In genomic region chr3:41221278-41221677, GRCh38 we compare ENCODE assay signal across 15 cellular contexts.
"Had no signal": no experiment of that assay in that cellular context is flagged by ENCODE, and none has a peak within 500 bp of the region (broad histone marks: within the 10 kb centered on the region; RNA-seq: fewer than 3 reads in every experiment).

No MANE protein-coding gene starts in this region.

- H3K27me3 ChIP-seq: gastroesophageal sphincter, sigmoid colon, suprapubic skin, upper lobe of left lung had no signal

- H3K9me3 Mint-ChIP-seq: activated CD4-positive, alpha-beta memory T cell treated with anti-CD3 and anti-CD28 coated beads for 36 hours; activated T-helper 2 cell treated with anti-CD3 and anti-CD28 coated beads, Interferon-gamma antibody, Interleukin-2, Interleukin-4, amounts not matched to agents 10 μg/mL and 5 μg/mL and 100 μg/mL, durations not matched to agents 14 hours and 24 hours and 36 hours; effector memory CD8-positive, alpha-beta T cell had no signal

- H3K27ac ChIP-seq: gastroesophageal sphincter, psoas muscle, sigmoid colon, suprapubic skin had no signal

- H3K9me3 ChIP-seq: gastroesophageal sphincter, psoas muscle, sigmoid colon, suprapubic skin, upper lobe of left lung had no signal

- H3K27me3 Mint-ChIP-seq: activated CD4-positive, alpha-beta memory T cell treated with anti-CD3 and anti-CD28 coated beads for 36 hours; effector memory CD8-positive, alpha-beta T cell had no signal

- H3K4me3 ChIP-seq: gastroesophageal sphincter, psoas muscle, sigmoid colon, suprapubic skin, upper lobe of left lung had no signal

- H3K4me3 Mint-ChIP-seq: activated CD4-positive, alpha-beta memory T cell treated with anti-CD3 and anti-CD28 coated beads for 36 hours had no signal

- ATAC-seq: effector memory CD8-positive, alpha-beta T cell; gastroesophageal sphincter; psoas muscle; stimulated activated naive CD8-positive, alpha-beta T cell treated with anti-CD3 and anti-CD28 coated beads, Interleukin-15, Interleukin-2, amounts not matched to agents 100 U/mL and 50 U/mL, for 24 hours had no signal

- DNase-seq: activated CD4-positive, alpha-beta memory T cell treated with anti-CD3 and anti-CD28 coated beads for 36 hours; activated CD8-positive, alpha-beta memory T cell treated with anti-CD3 and anti-CD28 coated beads, Interleukin-2, amount 50 U/mL, for 4 hours; central memory CD4-positive, alpha-beta T cell; effector memory CD8-positive, alpha-beta T cell; kidney; midbrain; psoas muscle; sigmoid colon; stimulated activated CD4-positive, alpha-beta T cell treated with anti-CD3 and anti-CD28 coated beads, Interleukin-12 subunit alpha, Interleukin-12 subunit beta, amount 100 ng/mL, for 4 hours; stimulated activated naive CD8-positive, alpha-beta T cell treated with anti-CD3 and anti-CD28 coated beads, Interleukin-15, Interleukin-2, amounts not matched to agents 100 U/mL and 50 U/mL, for 24 hours; T1000; upper lobe of left lung had no signal

- H3K27ac Mint-ChIP-seq: activated T-helper 2 cell treated with anti-CD3 and anti-CD28 coated beads, Interferon-gamma antibody, Interleukin-2, Interleukin-4, amounts not matched to agents 10 μg/mL and 5 μg/mL and 100 μg/mL, durations not matched to agents 14 hours and 24 hours and 36 hours had no signal
